9 cellular contexts compared by ENCODE assay signal in the genomic region with DNA sequence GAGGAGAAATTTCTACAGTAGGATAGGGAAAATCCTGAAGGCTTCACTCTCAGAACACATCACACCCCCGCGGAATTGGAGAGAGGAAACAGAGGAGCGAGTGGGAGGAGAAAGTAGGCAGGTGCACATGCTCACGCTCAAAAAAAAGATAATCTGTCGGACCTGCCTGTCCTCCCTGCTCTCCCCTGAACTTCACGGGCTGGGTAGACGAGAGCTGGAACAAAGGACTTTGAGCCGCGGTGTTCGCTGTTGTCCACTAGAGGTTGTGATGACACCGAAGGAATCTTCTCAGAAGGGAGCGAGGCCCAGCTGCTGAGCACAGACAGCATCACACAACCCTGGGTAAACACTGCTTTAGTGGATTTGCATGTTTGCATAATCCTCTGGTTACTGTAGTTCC. TPM values are rescaled to one million over a fixed set of nuclear protein-coding genes. Genes with fewer than 3 reads are reported as not detected.
DNase-seq lines count a peak whose midpoint lies in the region; ATAC-seq, FAIRE-seq and TF ChIP-seq lines count a peak whose summit lies in the region.
"Had no signal": no experiment of that assay in that cellular context is flagged by ENCODE, and none has a peak within 500 bp of the region (broad histone marks: within the 10 kb centered on the region; RNA-seq: fewer than 3 reads in every experiment).

No MANE protein-coding gene starts in this region.

- H3K36me3 ChIP-seq in adipocyte (ENCODE audit: control insufficient read depth, insufficient read depth, low read length, severe bottlenecking) (no peaks in the 10 kb centered on the region), neural progenitor cell (no peaks in the 10 kb centered on the region), lower lobe of right lung (no peaks in the 10 kb centered on the region)
- H3K36me3 ChIP-seq: SJSA1 had no signal

- H3K27me3 Mint-ChIP-seq in neural progenitor cell (ENCODE audit: insufficient read depth, low read depth), result peaks cover 35% of the 10 kb centered on the region

- H2AFZ ChIP-seq in neural progenitor cell (replicated peaks), result no peak overlapping the region

- no peaks in the 10 kb centered on the region for H3K36me3 Mint-ChIP-seq in neural progenitor cell

- no peak overlapping the region for H3K4me3 ChIP-seq in adipocyte (ENCODE audit: low read length)
- no peak overlapping the region for H3K4me3 ChIP-seq in neural progenitor cell
- H3K4me3 ChIP-seq in lower lobe of right lung, result no peak overlapping the region
- H3K4me3 ChIP-seq: SJSA1 had no signal

- peaks cover 53% of the 10 kb centered on the region for H3K27me3 ChIP-seq in adipocyte (replicated peaks; ENCODE audit: control insufficient read depth, insufficient read depth, low read length)
- H3K27me3 ChIP-seq in neural progenitor cell, result peaks cover 86% of the 10 kb centered on the region
- H3K27me3 ChIP-seq in lower lobe of right lung (ENCODE audit: low read depth), result peaks cover 63% of the 10 kb centered on the region

- no peak overlapping the region for H3K27ac Mint-ChIP-seq in neural progenitor cell

- H3F3A ChIP-seq in neural progenitor cell (ENCODE audit: low read depth), result no peaks in the 10 kb centered on the region

- no peak for FAIRE-seq in HTR-8/SVneo (lab: Jason Lieb, UNC)

- no peaks in the 10 kb centered on the region for H3K4me1 ChIP-seq in adipocyte (ENCODE audit: control insufficient read depth, insufficient read depth, low read length)
- H3K4me1 ChIP-seq in neural progenitor cell, result peaks cover 3% of the 10 kb centered on the region
- no peaks in the 10 kb centered on the region for H3K4me1 ChIP-seq in lower lobe of right lung

- no peaks in the 10 kb centered on the region for H3K9me3 ChIP-seq in adipocyte (ENCODE audit: control insufficient read depth, low read length)
- no peaks in the 10 kb centered on the region for H3K9me3 ChIP-seq in neural progenitor cell (ENCODE audit: low read depth)
- no peaks in the 10 kb centered on the region for H3K9me3 ChIP-seq in lower lobe of right lung
- H3K9me3 ChIP-seq: SJSA1 had no signal

- ATAC-seq in lower lobe of right lung, result no peak
- no peak for ATAC-seq in GM21526 (IDR thresholded peaks at IDR 0.05; ENCODE audit: low FRiP score, unreplicated experiment)

- DNase-seq in ELF-1 (ENCODE audit: low read depth, low spot score) (peak; percentile 45), NAMALWA (ENCODE audit: low spot score) (peak; percentile 15), adipocyte (ENCODE audit: low read depth) (peak; percentile 1), neural progenitor cell (ENCODE audit: low spot score) (peak; percentile 74), lower lobe of right lung (no peak), HTR-8/SVneo (ENCODE audit: insufficient read length, low spot score) (no peak)
- DNase-seq: central memory CD4-positive, alpha-beta T cell had no signal

- no peaks in the 10 kb centered on the region for H3K9me3 Mint-ChIP-seq in neural progenitor cell

- no peak overlapping the region for H3K9ac ChIP-seq in adipocyte (ENCODE audit: low read length)
- H3K9ac ChIP-seq in neural progenitor cell, result no peak overlapping the region

- H3K27ac ChIP-seq in neural progenitor cell (no peak overlapping the region), lower lobe of right lung (no peak overlapping the region)
- H3K27ac ChIP-seq: SJSA1 had no signal

- TF ChIP-seq CTCF in neural progenitor cell (IDR thresholded peaks at IDR 0.05), result peak; percentile 56
- TF ChIP-seq CTCF in lower lobe of right lung (IDR thresholded peaks at IDR 0.05), result no peak

- intact Hi-C loops in lower lobe of right lung (cut with DNase I), result no loop called here

- H3K4me3 Mint-ChIP-seq in neural progenitor cell, result no peak overlapping the region

- no peaks in the 10 kb centered on the region for H3K79me2 ChIP-seq in neural progenitor cell (ENCODE audit: low read depth)

- peaks cover 13% of the 10 kb centered on the region for H3K4me1 Mint-ChIP-seq in neural progenitor cell

- peaks cover 20% of the 10 kb centered on the region for H4K20me1 ChIP-seq in neural progenitor cell (ENCODE audit: low read depth)

- no peak overlapping the region for H3K4me2 ChIP-seq in neural progenitor cell

RNA-seq across cellular contexts. Expression of gene SEZ6L, which starts 5.0 kb away (rescaled TPM):
- total RNA-seq in neural progenitor cell (ENCODE audit: low replicate concordance) (0.22 and 0.31 TPM in 2 replicates), lower lobe of right lung (0.24 TPM)
- total RNA-seq: SJSA1 had no signal

Comparison
In these comparisons a context has a peak if more than half of its experiments do, and no peak if none do; other contexts are left out.
1. DNase-seq: peak in ELF-1 (single experiment), NAMALWA (single experiment), adipocyte (single experiment) and neural progenitor cell (single experiment); none in lower lobe of right lung (single experiment) and HTR-8/SVneo (single experiment).